1 cellular context compared by ENCODE assay signal in genomic region chr10:80202934-80203834, GRCh38.
TF ChIP-seq lines count a peak whose summit lies in the region.

No MANE protein-coding gene starts in this region.

TF ChIP-seq in K562, 482 proteins besides CTCF, POLR2A, EP300 and RAD21 (continued from another document):
- TF ChIP-seq ZBTB40 (IDR thresholded peaks at IDR 0.05), result peak; percentile 14; the same call in 1 of the 2 replicates
- no peak for TF ChIP-seq ZBTB40 (CRISPR knock-in tag; IDR thresholded peaks at IDR 0.05)
- TF ChIP-seq POLR2G (IDR thresholded peaks at IDR 0.05; ENCODE audit: low read depth, low read length), result 0 out of 2 replicates have a peak, but pooled peaks have one; percentile 40
- TF ChIP-seq ZNF174 (CRISPR knock-in tag; IDR thresholded peaks at IDR 0.05), result no peak
- no peak for TF ChIP-seq ZNF830 (CRISPR knock-in tag; IDR thresholded peaks at IDR 0.05)
